8 cellular contexts compared by ENCODE assay signal in genomic region chr11:130131957-130132850, GRCh38. TPM values are rescaled to one million over a fixed set of nuclear protein-coding genes. Genes with fewer than 3 reads are reported as not detected.
DNase-seq lines count a peak whose midpoint lies in the region; ATAC-seq and TF ChIP-seq lines count a peak whose summit lies in the region.

No MANE protein-coding gene starts in this region.

- no peaks in the 10 kb centered on the region for H3K9me3 Mint-ChIP-seq in MCF 10A (ENCODE audit: unreplicated experiment)

- peak; percentile 72 for DNase-seq in EH (ENCODE audit: low read depth)
- DNase-seq in NCI-H1092 treated with DMSO at 0.1 percent for 48 hours (lab: John Stamatoyannopoulos, UW), result peak; percentile 64
- peak in 3 of 5 experiments; percentile 12 to 62 (median 34) for DNase-seq in T-helper 2 cell
- peak; percentile 78 for DNase-seq in MCF 10A (ENCODE audit: unreplicated experiment)
- DNase-seq in left colon, result no peak
- DNase-seq in stimulated activated CD8-positive, alpha-beta memory T cell treated with anti-CD3 and anti-CD28 coated beads, Interleukin-4, amount 100 ng/mL, for 48 hours, result peak; percentile 60

- POLR2A ChIA-PET in MCF 10A (lab: Yijun Ruan, JAX), result interaction anchor here (1.0 to 6.9 kb wide), 10 partner anchors 8 to 270 kb away, joined by 3 to 38 read pairs (median 6); partner anchors contain the start of genes APLP2 and PRDM10

- intact Hi-C loops in MCF 10A (cut with micrococcal nuclease), result loop anchor here (1.0 kb wide), 4 partner anchors 129 to 347 kb away; no protein-coding TSS in a partner anchor
- intact Hi-C loops in left colon (cut with DNase I, micrococcal nuclease), result loop anchor here (2.0 to 10.0 kb wide), 2 partner anchors 207 to 209 kb away; no protein-coding TSS in a partner anchor

- no TSS peak for BruUV-seq in MCF 10A (replicated peaks; lab: Mats Ljungman, UMichigan)

- CTCF ChIA-PET in MCF 10A (lab: Yijun Ruan, JAX), result interaction anchor here (0.5 to 12.7 kb wide), 60 partner anchors 8 to 1121 kb away, joined by 3 to 234 read pairs (median 4); partner anchors contain the start of genes APLP2 and PRDM10

- H3K4me1 Mint-ChIP-seq in MCF 10A (ENCODE audit: insufficient read depth, unreplicated experiment), result no peaks in the 10 kb centered on the region

- peaks cover 86% of the 10 kb centered on the region for H3K36me3 Mint-ChIP-seq in MCF 10A (ENCODE audit: insufficient read depth, unreplicated experiment)

- H3K27ac Mint-ChIP-seq in MCF 10A (ENCODE audit: low read depth, unreplicated experiment), result no peak overlapping the region

- ATAC-seq in GM21825 (IDR thresholded peaks at IDR 0.05; ENCODE audit: unreplicated experiment) (peak; percentile 86), left colon (peak; percentile 76), HG02970 (IDR thresholded peaks at IDR 0.05; ENCODE audit: low FRiP score, unreplicated experiment) (no peak)

- no peaks in the 10 kb centered on the region for H3K27me3 Mint-ChIP-seq in MCF 10A (ENCODE audit: insufficient read depth, unreplicated experiment)

- TF ChIP-seq CTCF in MCF 10A (IDR thresholded peaks at IDR 0.05; ENCODE audit: unreplicated experiment), result peak; percentile 88

- H3K4me3 Mint-ChIP-seq in MCF 10A (ENCODE audit: unreplicated experiment), result no peak overlapping the region

RNA-seq across cellular contexts. Expression of gene ST14, which starts 27.4 kb away (rescaled TPM):
- total RNA-seq in MCF 10A (2022) (24.8 and 27.2 TPM in 2 replicates), left colon (100 to 1,000 TPM; 499 to 535 TPM)

Comparison
In these comparisons a context has a peak if more than half of its experiments do, and no peak if none do; other contexts are left out.
1. DNase-seq: peak in EH (single experiment), NCI-H1092 treated with DMSO at 0.1 percent for 48 hours (single experiment), T-helper 2 cell (3 of 5), MCF 10A (single experiment) and stimulated activated CD8-positive, alpha-beta memory T cell treated with anti-CD3 and anti-CD28 coated beads, Interleukin-4, amount 100 ng/mL, for 48 hours (single experiment); none in left colon (0 of 2).
2. RNA of gene ST14, which starts 27.4 kb away (total RNA-seq): 499 to 535 TPM in left colon; 24.8 to 27.2 TPM in MCF 10A; every median in the first group is over 10 times any median in the second.